11 cellular contexts compared by ENCODE assay signal in the genomic region with DNA sequence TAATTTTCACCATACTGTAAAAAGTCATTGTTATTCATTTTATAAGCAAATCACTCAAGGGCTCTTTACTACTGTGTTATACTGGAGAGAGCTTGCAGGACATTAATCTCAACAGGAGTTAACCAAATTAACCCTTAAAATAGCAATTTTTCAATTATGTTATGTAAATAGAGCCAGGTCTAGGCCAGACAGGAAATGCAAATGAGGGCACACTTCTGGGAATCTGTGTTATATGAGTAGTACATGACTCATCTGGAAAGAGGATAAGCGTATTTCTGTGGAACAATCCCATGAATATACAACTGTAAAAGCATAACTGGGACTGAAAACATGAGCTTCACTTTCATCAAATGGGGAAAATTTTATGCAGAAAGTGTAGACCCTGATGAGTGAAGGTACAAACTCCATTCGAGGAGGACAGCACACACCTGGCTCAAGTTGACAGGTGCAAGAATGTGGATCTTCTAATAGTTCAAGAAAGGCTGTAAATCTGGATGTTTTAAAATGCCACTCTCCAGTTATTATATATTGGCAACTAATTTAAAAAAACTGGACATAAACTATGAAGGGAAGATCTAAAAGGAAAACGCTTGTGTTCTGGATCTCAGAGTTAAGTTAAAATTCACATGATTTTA.
DNase-seq lines count a peak whose midpoint lies in the region; ATAC-seq and TF ChIP-seq lines count a peak whose summit lies in the region.
"Had no signal": no experiment of that assay in that cellular context is flagged by ENCODE, and none has a peak within 500 bp of the region (broad histone marks: within the 10 kb centered on the region; RNA-seq: fewer than 3 reads in every experiment).

No MANE protein-coding gene starts in this region.

- no peak overlapping the region for H3K9ac ChIP-seq in skeletal muscle satellite cell (ENCODE audit: low read depth, low read length)

- H3K36me3 Mint-ChIP-seq in activated T-cell treated with anti-CD3 and anti-CD28 coated beads, Interleukin-2, amount 50 U/mL, for 4 hours (ENCODE audit: insufficient read depth) = peaks cover 4% of the 10 kb centered on the region

- H3K27me3 ChIP-seq in skeletal muscle satellite cell (ENCODE audit: control insufficient read depth, insufficient read depth, low read length) (no peaks in the 10 kb centered on the region), testis (no peaks in the 10 kb centered on the region)
- H3K27me3 ChIP-seq: spleen had no signal

- H3K4me3 Mint-ChIP-seq in activated T-cell treated with anti-CD3 and anti-CD28 coated beads, Interleukin-2, amount 50 U/mL, for 4 hours = no peak overlapping the region

- H3K4me2 ChIP-seq in skeletal muscle satellite cell (ENCODE audit: low read length) = peak overlapping the region; percentile 65

- no peak for TF ChIP-seq POLR2A in testis (IDR thresholded peaks at IDR 0.05)

- no peak overlapping the region for H3K27ac ChIP-seq in epithelial cell of prostate
- no peak overlapping the region for H3K27ac ChIP-seq in testis

- DNase-seq in activated T-cell treated with anti-CD3 and anti-CD28 coated beads, Interleukin-2, amount 50 U/mL, for 4 hours = no peak
- DNase-seq in activated T-cell treated with anti-CD3 and anti-CD28 coated beads for 4 hours = no peak
- peak; percentile 6 for DNase-seq in NCI-H748 treated with DMSO at 0.1 percent for 48 hours (lab: John Stamatoyannopoulos, UW)
- peak; percentile 10 for DNase-seq in epithelial cell of prostate (ENCODE audit: low read depth, low spot score)
- DNase-seq in testis = no peak
- DNase-seq in UCSD-AML1 (lab: John Stamatoyannopoulos, UW; ENCODE audit: unreplicated experiment) = no peak
- DNase-seq: activated CD4-positive, CD25-positive, alpha-beta regulatory T cell; C1 segment of cervical spinal cord; spleen had no signal

- H3K9me3 Mint-ChIP-seq in activated T-cell treated with anti-CD3 and anti-CD28 coated beads, Interleukin-2, amount 50 U/mL, for 4 hours = no peaks in the 10 kb centered on the region

- peak; percentile 30 to 32 for ATAC-seq in activated T-cell treated with anti-CD3 and anti-CD28 coated beads, Interleukin-2, amount 50 U/mL, for 4 hours
- ATAC-seq in GM18861 (IDR thresholded peaks at IDR 0.05; ENCODE audit: unreplicated experiment) = no peak

- intact Hi-C loops in testis (cut with DNase I; ENCODE audit: low total_unique reads) = no loop called here

- TF ChIP-seq CTCF in testis (IDR thresholded peaks at IDR 0.05) = no peak

- no peaks in the 10 kb centered on the region for H3K9me3 ChIP-seq in skeletal muscle satellite cell (replicated peaks; ENCODE audit: low read length)
- no peaks in the 10 kb centered on the region for H3K9me3 ChIP-seq in testis
- H3K9me3 ChIP-seq: spleen had no signal

- H3K36me3 ChIP-seq in skeletal muscle satellite cell (ENCODE audit: insufficient read depth, low read length) = no peaks in the 10 kb centered on the region
- no peaks in the 10 kb centered on the region for H3K36me3 ChIP-seq in testis (ENCODE audit: low read depth, missing control alignments)
- H3K36me3 ChIP-seq: spleen had no signal

- peaks cover 19% of the 10 kb centered on the region for H3K4me1 Mint-ChIP-seq in activated T-cell treated with anti-CD3 and anti-CD28 coated beads, Interleukin-2, amount 50 U/mL, for 4 hours (ENCODE audit: low read depth)

- H3K4me1 ChIP-seq in skeletal muscle satellite cell (ENCODE audit: control insufficient read depth, insufficient read depth, low read length) = peaks cover 26% of the 10 kb centered on the region
- H3K4me1 ChIP-seq in testis = no peaks in the 10 kb centered on the region

- WGBS in testis, 2 donors = 78 to 79% methylated on average over 3 of the region's 3 CpGs

- no peaks in the 10 kb centered on the region for H3K27me3 Mint-ChIP-seq in activated T-cell treated with anti-CD3 and anti-CD28 coated beads, Interleukin-2, amount 50 U/mL, for 4 hours (ENCODE audit: low read depth)

- H3K4me3 ChIP-seq in skeletal muscle satellite cell (ENCODE audit: low read length) = no peak overlapping the region
- H3K4me3 ChIP-seq in testis = no peak overlapping the region
- H3K4me3 ChIP-seq: spleen had no signal

Comparison
In these comparisons a context has a peak if more than half of its experiments do, and no peak if none do; other contexts are left out.
1. DNase-seq: peak in NCI-H748 treated with DMSO at 0.1 percent for 48 hours (single experiment) and epithelial cell of prostate (single experiment); none in activated T-cell treated with anti-CD3 and anti-CD28 coated beads, Interleukin-2, amount 50 U/mL, for 4 hours (single experiment), activated T-cell treated with anti-CD3 and anti-CD28 coated beads for 4 hours (single experiment), testis (single experiment) and UCSD-AML1 (single experiment).